Comparison of ENCODE assay signal across 9 cellular contexts in genomic region chr20:51661609-51662178, GRCh38.
DNase-seq lines count a peak whose midpoint lies in the region; ATAC-seq and TF ChIP-seq lines count a peak whose summit lies in the region.
"Had no signal": no experiment of that assay in that cellular context is flagged by ENCODE, and none has a peak within 500 bp of the region (broad histone marks: within the 10 kb centered on the region; RNA-seq: fewer than 3 reads in every experiment).

No MANE protein-coding gene starts in this region.

- intact Hi-C loops in PC-9 (cut with micrococcal nuclease; ENCODE audit: unreplicated experiment) (no loop called here), left ventricle myocardium inferior (cut with micrococcal nuclease) (no loop called here)

- POLR2A ChIA-PET in PC-9 (lab: Charles Lee; ENCODE audit: unreplicated experiment) = no interaction called here
- POLR2A ChIA-PET in activated naive CD8-positive, alpha-beta T cell treated with anti-CD3 and anti-CD28 coated beads, Interleukin-2, amount 10 ng/mL, durations not matched to agents 7 days and 5 days (lab: Charles Lee) = interaction anchor here (0.7 kb wide), 1 partner anchor 232 kb away, joined by 3 read pairs; no protein-coding TSS in a partner anchor

- no TSS peak for BruUV-seq in PC-9 (replicated peaks; lab: Mats Ljungman, UMichigan)

- no peak overlapping the region for H3K4me3 Mint-ChIP-seq in activated naive CD8-positive, alpha-beta T cell treated with anti-CD3 and anti-CD28 coated beads, Interleukin-2, amount 10 ng/mL, durations not matched to agents 7 days and 5 days

- H3K9me3 ChIP-seq in PC-9 (ENCODE audit: insufficient read depth, low read depth) = no peaks in the 10 kb centered on the region
- H3K9me3 ChIP-seq in left ventricle myocardium inferior (replicated peaks) = no peaks in the 10 kb centered on the region

- ATAC-seq in activated naive CD8-positive, alpha-beta T cell treated with anti-CD3 and anti-CD28 coated beads, Interleukin-2, amount 10 ng/mL, durations not matched to agents 7 days and 5 days (ENCODE audit: low read depth) = peak; percentile 92

- H3K9me2 ChIP-seq in PC-9 (ENCODE audit: insufficient read depth) = no peaks in the 10 kb centered on the region

- H3K79me2 ChIP-seq in PC-9 (ENCODE audit: low read depth) = no peaks in the 10 kb centered on the region

- no peaks in the 10 kb centered on the region for H4K20me1 ChIP-seq in PC-9 (ENCODE audit: insufficient read depth)

- H3K4me3 ChIP-seq in PC-9 (no peak overlapping the region), left ventricle myocardium inferior (no peak overlapping the region)

- DNase-seq in GM04504 (ENCODE audit: low read depth) = peak; percentile 28
- peak; percentile 16 to 93 for DNase-seq in PC-9
- DNase-seq in activated naive CD8-positive, alpha-beta T cell treated with anti-CD3 and anti-CD28 coated beads, Interleukin-2, amount 10 ng/mL, durations not matched to agents 7 days and 5 days = no peak
- DNase-seq in putamen (ENCODE audit: low spot score) = peak; percentile 33
- DNase-seq in SHP77 (lab: John Stamatoyannopoulos, UW) = no peak
- no peak for DNase-seq in left ventricle myocardium inferior
- no peak for DNase-seq in DMS153 (lab: John Stamatoyannopoulos, UW)
- DNase-seq in NOMO-1 (lab: John Stamatoyannopoulos, UW; ENCODE audit: unreplicated experiment in 2 of 2) = no peak
- DNase-seq: right cardiac atrium had no signal

- CTCF ChIA-PET in PC-9 (lab: Charles Lee) = interaction anchor here (0.7 kb wide), 2 partner anchors 39 to 81 kb away, joined by 4 to 9 read pairs; no protein-coding TSS in a partner anchor

- H3K9me3 Mint-ChIP-seq in activated naive CD8-positive, alpha-beta T cell treated with anti-CD3 and anti-CD28 coated beads, Interleukin-2, amount 10 ng/mL, durations not matched to agents 7 days and 5 days = no peaks in the 10 kb centered on the region

- no peak overlapping the region for H2AFZ ChIP-seq in PC-9

- peaks cover 27% of the 10 kb centered on the region for H3K27me3 Mint-ChIP-seq in activated naive CD8-positive, alpha-beta T cell treated with anti-CD3 and anti-CD28 coated beads, Interleukin-2, amount 10 ng/mL, durations not matched to agents 7 days and 5 days

- H3K4me2 ChIP-seq in PC-9 = peak overlapping the region; percentile 12; the same call in 1 of the 2 replicates

- H3K4me1 ChIP-seq in PC-9 (replicated peaks; ENCODE audit: insufficient read depth) (peaks cover 44% of the 10 kb centered on the region), left ventricle myocardium inferior (no peaks in the 10 kb centered on the region)

- no peaks in the 10 kb centered on the region for H3K36me3 Mint-ChIP-seq in activated naive CD8-positive, alpha-beta T cell treated with anti-CD3 and anti-CD28 coated beads, Interleukin-2, amount 10 ng/mL, durations not matched to agents 7 days and 5 days

- TF ChIP-seq CTCF in PC-9 (conservative IDR thresholded peaks at IDR 0.05) = no peak
- TF ChIP-seq CTCF in left ventricle myocardium inferior (IDR thresholded peaks at IDR 0.05; ENCODE audit: borderline replicate concordance) = no peak

- H3F3A ChIP-seq in PC-9 (ENCODE audit: insufficient read depth, low read depth) = peaks cover 35% of the 10 kb centered on the region

- no peaks in the 10 kb centered on the region for H3K36me3 ChIP-seq in PC-9 (ENCODE audit: low read depth)
- peaks cover 19% of the 10 kb centered on the region for H3K36me3 ChIP-seq in left ventricle myocardium inferior

- H3K27ac Mint-ChIP-seq in activated naive CD8-positive, alpha-beta T cell treated with anti-CD3 and anti-CD28 coated beads, Interleukin-2, amount 10 ng/mL, durations not matched to agents 7 days and 5 days = peak overlapping the region; percentile 45

- H3K27me3 ChIP-seq in PC-9 (ENCODE audit: insufficient read depth, low read depth) = no peaks in the 10 kb centered on the region
- H3K27me3 ChIP-seq in left ventricle myocardium inferior (ENCODE audit: low read depth) = no peaks in the 10 kb centered on the region

- H3K4me1 Mint-ChIP-seq in activated naive CD8-positive, alpha-beta T cell treated with anti-CD3 and anti-CD28 coated beads, Interleukin-2, amount 10 ng/mL, durations not matched to agents 7 days and 5 days = peaks cover 12% of the 10 kb centered on the region

- H3K27ac ChIP-seq in PC-9 (peak overlapping the region; percentile 51), left ventricle myocardium inferior (replicated peaks) (no peak overlapping the region)

Comparison
In these comparisons a context has a peak if more than half of its experiments do, and no peak if none do; other contexts are left out.
1. DNase-seq: peak in GM04504 (single experiment), PC-9 (2 of 2) and putamen (single experiment); none in activated naive CD8-positive, alpha-beta T cell treated with anti-CD3 and anti-CD28 coated beads, Interleukin-2, amount 10 ng/mL, durations not matched to agents 7 days and 5 days (single experiment), SHP77 (0 of 2), left ventricle myocardium inferior (single experiment), DMS153 (single experiment) and NOMO-1 (0 of 2).